In the genomic region with DNA sequence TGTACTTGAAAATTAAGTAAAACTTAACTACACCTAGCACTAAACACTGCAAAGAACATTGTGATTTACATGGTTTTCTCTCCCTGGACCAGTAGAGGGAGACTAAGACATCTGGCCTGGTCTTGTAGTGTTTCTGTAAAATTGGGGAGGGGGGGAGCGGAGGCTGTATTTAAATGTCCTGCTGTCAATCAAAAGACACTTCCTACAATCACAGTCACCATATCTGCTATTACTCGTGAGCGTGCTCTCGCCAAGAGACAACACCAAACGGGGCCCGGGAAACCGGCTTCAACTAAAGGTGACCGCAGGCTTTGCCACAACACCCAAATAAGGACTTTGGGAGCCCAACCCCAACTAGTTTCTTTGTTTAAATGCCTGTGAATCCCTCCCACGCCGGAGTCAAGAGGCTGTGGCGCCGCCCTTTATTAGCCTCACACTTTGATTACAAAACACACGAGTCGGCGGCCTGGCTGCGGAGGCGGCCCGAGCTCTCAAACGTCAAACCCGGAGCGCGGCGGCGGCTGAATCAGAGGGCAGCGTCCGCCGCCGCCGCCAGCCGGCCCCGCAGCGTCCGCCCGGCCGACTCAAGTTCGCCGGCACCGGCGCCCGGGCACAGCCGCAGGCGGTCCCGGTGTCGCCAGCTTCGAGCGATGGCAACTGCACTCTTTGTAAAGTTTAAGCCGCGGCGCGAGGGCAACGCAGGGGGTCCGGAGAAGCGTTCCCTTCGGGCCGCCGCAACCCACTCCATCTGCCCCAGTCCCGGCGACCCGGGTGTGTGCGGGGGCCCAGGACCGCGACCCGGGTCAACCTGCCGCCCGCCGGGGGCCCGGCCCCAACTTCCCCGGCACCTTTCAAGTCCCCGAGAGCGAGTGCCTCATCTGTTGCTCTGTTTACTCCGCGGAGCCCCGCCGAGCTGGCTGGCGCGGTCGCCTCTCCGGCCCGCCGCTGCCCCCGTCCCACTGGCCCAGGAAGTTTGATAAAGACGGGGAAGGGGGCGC, we compare ENCODE assay signal across 1 cellular context.
A peak's percentile ranks its signal among the peaks of the same experiment; 100 is the strongest.
TF ChIP-seq lines count a peak whose summit lies in the region.

No MANE protein-coding gene starts in this region.

TF ChIP-seq in HepG2, 621 proteins besides CTCF, POLR2A, EP300 and RAD21 (continued from another document and continues in another):
- TF ChIP-seq, protein P1, sequence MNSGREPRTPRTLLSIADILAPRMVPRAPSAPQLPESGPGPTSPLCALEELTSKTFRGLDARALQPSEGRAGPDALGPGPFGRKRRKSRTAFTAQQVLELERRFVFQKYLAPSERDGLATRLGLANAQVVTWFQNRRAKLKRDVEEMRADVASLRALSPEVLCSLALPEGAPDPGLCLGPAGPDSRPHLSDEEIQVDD (CRISPR knock-in tag; IDR thresholded peaks at IDR 0.05; ENCODE audit: borderline replicate concordance) = no peak
- no peak for TF ChIP-seq SP4 (CRISPR knock-in tag; IDR thresholded peaks at IDR 0.05)
- peak; percentile 87 for TF ChIP-seq POLR2G (IDR thresholded peaks at IDR 0.05; ENCODE audit: low read depth, low read length)
- TF ChIP-seq ZFP1 (CRISPR knock-in tag; IDR thresholded peaks at IDR 0.05) = no peak
- no peak for TF ChIP-seq NAIF1 (CRISPR knock-in tag; IDR thresholded peaks at IDR 0.05; ENCODE audit: borderline replicate concordance)
- TF ChIP-seq, protein P2, sequence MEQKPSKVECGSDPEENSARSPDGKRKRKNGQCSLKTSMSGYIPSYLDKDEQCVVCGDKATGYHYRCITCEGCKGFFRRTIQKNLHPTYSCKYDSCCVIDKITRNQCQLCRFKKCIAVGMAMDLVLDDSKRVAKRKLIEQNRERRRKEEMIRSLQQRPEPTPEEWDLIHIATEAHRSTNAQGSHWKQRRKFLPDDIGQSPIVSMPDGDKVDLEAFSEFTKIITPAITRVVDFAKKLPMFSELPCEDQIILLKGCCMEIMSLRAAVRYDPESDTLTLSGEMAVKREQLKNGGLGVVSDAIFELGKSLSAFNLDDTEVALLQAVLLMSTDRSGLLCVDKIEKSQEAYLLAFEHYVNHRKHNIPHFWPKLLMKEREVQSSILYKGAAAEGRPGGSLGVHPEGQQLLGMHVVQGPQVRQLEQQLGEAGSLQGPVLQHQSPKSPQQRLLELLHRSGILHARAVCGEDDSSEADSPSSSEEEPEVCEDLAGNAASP (CRISPR knock-in tag; IDR thresholded peaks at IDR 0.05; ENCODE audit: borderline replicate concordance) = no peak
- TF ChIP-seq, protein P3, sequence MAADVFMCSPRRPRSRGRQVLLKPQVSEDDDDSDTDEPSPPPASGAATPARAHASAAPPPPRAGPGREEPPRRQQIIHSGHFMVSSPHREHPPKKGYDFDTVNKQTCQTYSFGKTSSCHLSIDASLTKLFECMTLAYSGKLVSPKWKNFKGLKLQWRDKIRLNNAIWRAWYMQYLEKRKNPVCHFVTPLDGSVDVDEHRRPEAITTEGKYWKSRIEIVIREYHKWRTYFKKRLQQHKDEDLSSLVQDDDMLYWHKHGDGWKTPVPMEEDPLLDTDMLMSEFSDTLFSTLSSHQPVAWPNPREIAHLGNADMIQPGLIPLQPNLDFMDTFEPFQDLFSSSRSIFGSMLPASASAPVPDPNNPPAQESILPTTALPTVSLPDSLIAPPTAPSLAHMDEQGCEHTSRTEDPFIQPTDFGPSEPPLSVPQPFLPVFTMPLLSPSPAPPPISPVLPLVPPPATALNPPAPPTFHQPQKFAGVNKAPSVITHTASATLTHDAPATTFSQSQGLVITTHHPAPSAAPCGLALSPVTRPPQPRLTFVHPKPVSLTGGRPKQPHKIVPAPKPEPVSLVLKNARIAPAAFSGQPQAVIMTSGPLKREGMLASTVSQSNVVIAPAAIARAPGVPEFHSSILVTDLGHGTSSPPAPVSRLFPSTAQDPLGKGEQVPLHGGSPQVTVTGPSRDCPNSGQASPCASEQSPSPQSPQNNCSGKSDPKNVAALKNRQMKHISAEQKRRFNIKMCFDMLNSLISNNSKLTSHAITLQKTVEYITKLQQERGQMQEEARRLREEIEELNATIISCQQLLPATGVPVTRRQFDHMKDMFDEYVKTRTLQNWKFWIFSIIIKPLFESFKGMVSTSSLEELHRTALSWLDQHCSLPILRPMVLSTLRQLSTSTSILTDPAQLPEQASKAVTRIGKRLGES (CRISPR knock-in tag; IDR thresholded peaks at IDR 0.05; ENCODE audit: borderline replicate concordance) = no peak
- no peak for TF ChIP-seq RNF2 (conservative IDR thresholded peaks at IDR 0.05; ENCODE audit: low read depth)
- TF ChIP-seq, protein P4, sequence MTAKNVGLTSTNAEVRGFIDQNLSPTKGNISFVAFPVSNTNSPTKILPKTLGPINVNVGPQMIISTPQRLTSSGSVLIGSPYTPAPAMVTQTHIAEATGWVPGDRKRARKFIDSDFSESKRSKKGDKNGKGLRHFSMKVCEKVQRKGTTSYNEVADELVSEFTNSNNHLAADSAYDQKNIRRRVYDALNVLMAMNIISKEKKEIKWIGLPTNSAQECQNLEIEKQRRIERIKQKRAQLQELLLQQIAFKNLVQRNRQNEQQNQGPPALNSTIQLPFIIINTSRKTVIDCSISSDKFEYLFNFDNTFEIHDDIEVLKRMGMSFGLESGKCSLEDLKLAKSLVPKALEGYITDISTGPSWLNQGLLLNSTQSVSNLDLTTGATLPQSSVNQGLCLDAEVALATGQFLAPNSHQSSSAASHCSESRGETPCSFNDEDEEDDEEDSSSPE (CRISPR knock-in tag; IDR thresholded peaks at IDR 0.05) = 0 out of 2 replicates have a peak, but pooled peaks have one; percentile 8
- peak; percentile 69; the same call in 1 of the 2 replicates for TF ChIP-seq ZNF878 (CRISPR knock-in tag; IDR thresholded peaks at IDR 0.05)
- TF ChIP-seq ZSCAN25 (CRISPR knock-in tag; IDR thresholded peaks at IDR 0.05) = peak; percentile 20; the same call in 1 of the 2 replicates
- TF ChIP-seq, protein P5, sequence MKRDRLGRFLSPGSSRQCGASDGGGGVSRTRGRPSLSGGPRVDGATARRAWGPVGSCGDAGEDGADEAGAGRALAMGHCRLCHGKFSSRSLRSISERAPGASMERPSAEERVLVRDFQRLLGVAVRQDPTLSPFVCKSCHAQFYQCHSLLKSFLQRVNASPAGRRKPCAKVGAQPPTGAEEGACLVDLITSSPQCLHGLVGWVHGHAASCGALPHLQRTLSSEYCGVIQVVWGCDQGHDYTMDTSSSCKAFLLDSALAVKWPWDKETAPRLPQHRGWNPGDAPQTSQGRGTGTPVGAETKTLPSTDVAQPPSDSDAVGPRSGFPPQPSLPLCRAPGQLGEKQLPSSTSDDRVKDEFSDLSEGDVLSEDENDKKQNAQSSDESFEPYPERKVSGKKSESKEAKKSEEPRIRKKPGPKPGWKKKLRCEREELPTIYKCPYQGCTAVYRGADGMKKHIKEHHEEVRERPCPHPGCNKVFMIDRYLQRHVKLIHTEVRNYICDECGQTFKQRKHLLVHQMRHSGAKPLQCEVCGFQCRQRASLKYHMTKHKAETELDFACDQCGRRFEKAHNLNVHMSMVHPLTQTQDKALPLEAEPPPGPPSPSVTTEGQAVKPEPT (CRISPR knock-in tag; IDR thresholded peaks at IDR 0.05; ENCODE audit: low read depth) = no peak
- TF ChIP-seq, protein P6, sequence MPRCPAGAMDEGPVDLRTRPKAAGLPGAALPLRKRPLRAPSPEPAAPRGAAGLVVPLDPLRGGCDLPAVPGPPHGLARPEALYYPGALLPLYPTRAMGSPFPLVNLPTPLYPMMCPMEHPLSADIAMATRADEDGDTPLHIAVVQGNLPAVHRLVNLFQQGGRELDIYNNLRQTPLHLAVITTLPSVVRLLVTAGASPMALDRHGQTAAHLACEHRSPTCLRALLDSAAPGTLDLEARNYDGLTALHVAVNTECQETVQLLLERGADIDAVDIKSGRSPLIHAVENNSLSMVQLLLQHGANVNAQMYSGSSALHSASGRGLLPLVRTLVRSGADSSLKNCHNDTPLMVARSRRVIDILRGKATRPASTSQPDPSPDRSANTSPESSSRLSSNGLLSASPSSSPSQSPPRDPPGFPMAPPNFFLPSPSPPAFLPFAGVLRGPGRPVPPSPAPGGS (CRISPR knock-in tag; IDR thresholded peaks at IDR 0.05) = 0 out of 2 replicates have a peak, but pooled peaks have one; percentile 37
- TF ChIP-seq, protein P7, sequence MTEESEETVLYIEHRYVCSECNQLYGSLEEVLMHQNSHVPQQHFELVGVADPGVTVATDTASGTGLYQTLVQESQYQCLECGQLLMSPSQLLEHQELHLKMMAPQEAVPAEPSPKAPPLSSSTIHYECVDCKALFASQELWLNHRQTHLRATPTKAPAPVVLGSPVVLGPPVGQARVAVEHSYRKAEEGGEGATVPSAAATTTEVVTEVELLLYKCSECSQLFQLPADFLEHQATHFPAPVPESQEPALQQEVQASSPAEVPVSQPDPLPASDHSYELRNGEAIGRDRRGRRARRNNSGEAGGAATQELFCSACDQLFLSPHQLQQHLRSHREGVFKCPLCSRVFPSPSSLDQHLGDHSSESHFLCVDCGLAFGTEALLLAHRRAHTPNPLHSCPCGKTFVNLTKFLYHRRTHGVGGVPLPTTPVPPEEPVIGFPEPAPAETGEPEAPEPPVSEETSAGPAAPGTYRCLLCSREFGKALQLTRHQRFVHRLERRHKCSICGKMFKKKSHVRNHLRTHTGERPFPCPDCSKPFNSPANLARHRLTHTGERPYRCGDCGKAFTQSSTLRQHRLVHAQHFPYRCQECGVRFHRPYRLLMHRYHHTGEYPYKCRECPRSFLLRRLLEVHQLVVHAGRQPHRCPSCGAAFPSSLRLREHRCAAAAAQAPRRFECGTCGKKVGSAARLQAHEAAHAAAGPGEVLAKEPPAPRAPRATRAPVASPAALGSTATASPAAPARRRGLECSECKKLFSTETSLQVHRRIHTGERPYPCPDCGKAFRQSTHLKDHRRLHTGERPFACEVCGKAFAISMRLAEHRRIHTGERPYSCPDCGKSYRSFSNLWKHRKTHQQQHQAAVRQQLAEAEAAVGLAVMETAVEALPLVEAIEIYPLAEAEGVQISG (CRISPR knock-in tag; IDR thresholded peaks at IDR 0.05) = peak; percentile 36; the same call in 1 of the 2 replicates
- no peak for TF ChIP-seq ZKSCAN1 (IDR thresholded peaks at IDR 0.05; ENCODE audit: low read length)
- TF ChIP-seq PHF20 (CRISPR knock-in tag; IDR thresholded peaks at IDR 0.05) = no peak
- no peak for TF ChIP-seq ZNF451 (CRISPR knock-in tag; IDR thresholded peaks at IDR 0.05)
- no peak for TF ChIP-seq ZNF496 (CRISPR knock-in tag; IDR thresholded peaks at IDR 0.05; ENCODE audit: insufficient replicate concordance)
- no peak for TF ChIP-seq REL (CRISPR knock-in tag; conservative IDR thresholded peaks at IDR 0.05)
- peak; percentile 46; the same call in 1 of the 2 replicates for TF ChIP-seq ZNF709 (CRISPR knock-in tag; IDR thresholded peaks at IDR 0.05)
- no peak for TF ChIP-seq ELF4 (CRISPR knock-in tag; IDR thresholded peaks at IDR 0.05; ENCODE audit: borderline replicate concordance)
- TF ChIP-seq, protein P8, sequence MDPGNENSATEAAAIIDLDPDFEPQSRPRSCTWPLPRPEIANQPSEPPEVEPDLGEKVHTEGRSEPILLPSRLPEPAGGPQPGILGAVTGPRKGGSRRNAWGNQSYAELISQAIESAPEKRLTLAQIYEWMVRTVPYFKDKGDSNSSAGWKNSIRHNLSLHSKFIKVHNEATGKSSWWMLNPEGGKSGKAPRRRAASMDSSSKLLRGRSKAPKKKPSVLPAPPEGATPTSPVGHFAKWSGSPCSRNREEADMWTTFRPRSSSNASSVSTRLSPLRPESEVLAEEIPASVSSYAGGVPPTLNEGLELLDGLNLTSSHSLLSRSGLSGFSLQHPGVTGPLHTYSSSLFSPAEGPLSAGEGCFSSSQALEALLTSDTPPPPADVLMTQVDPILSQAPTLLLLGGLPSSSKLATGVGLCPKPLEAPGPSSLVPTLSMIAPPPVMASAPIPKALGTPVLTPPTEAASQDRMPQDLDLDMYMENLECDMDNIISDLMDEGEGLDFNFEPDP (CRISPR knock-in tag; conservative IDR thresholded peaks at IDR 0.05) = no peak
- TF ChIP-seq, protein P9, sequence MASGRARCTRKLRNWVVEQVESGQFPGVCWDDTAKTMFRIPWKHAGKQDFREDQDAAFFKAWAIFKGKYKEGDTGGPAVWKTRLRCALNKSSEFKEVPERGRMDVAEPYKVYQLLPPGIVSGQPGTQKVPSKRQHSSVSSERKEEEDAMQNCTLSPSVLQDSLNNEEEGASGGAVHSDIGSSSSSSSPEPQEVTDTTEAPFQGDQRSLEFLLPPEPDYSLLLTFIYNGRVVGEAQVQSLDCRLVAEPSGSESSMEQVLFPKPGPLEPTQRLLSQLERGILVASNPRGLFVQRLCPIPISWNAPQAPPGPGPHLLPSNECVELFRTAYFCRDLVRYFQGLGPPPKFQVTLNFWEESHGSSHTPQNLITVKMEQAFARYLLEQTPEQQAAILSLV (CRISPR knock-in tag; IDR thresholded peaks at IDR 0.05; ENCODE audit: borderline replicate concordance) = no peak
- TF ChIP-seq ZNF883 (CRISPR knock-in tag; IDR thresholded peaks at IDR 0.05; ENCODE audit: not compliant biosample characterization) = peak; percentile 24
- TF ChIP-seq, protein P10, sequence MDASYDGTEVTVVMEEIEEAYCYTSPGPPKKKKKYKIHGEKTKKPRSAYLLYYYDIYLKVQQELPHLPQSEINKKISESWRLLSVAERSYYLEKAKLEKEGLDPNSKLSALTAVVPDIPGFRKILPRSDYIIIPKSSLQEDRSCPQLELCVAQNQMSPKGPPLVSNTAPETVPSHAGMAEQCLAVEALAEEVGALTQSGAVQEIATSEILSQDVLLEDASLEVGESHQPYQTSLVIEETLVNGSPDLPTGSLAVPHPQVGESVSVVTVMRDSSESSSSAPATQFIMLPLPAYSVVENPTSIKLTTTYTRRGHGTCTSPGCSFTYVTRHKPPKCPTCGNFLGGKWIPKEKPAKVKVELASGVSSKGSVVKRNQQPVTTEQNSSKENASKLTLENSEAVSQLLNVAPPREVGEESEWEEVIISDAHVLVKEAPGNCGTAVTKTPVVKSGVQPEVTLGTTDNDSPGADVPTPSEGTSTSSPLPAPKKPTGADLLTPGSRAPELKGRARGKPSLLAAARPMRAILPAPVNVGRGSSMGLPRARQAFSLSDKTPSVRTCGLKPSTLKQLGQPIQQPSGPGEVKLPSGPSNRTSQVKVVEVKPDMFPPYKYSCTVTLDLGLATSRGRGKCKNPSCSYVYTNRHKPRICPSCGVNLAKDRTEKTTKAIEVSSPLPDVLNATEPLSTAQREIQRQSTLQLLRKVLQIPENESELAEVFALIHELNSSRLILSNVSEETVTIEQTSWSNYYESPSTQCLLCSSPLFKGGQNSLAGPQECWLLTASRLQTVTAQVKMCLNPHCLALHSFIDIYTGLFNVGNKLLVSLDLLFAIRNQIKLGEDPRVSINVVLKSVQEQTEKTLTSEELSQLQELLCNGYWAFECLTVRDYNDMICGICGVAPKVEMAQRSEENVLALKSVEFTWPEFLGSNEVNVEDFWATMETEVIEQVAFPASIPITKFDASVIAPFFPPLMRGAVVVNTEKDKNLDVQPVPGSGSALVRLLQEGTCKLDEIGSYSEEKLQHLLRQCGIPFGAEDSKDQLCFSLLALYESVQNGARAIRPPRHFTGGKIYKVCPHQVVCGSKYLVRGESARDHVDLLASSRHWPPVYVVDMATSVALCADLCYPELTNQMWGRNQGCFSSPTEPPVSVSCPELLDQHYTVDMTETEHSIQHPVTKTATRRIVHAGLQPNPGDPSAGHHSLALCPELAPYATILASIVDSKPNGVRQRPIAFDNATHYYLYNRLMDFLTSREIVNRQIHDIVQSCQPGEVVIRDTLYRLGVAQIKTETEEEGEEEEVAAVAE (CRISPR knock-in tag; IDR thresholded peaks at IDR 0.05; ENCODE audit: borderline replicate concordance) = peak; percentile 64
- TF ChIP-seq, protein P11, sequence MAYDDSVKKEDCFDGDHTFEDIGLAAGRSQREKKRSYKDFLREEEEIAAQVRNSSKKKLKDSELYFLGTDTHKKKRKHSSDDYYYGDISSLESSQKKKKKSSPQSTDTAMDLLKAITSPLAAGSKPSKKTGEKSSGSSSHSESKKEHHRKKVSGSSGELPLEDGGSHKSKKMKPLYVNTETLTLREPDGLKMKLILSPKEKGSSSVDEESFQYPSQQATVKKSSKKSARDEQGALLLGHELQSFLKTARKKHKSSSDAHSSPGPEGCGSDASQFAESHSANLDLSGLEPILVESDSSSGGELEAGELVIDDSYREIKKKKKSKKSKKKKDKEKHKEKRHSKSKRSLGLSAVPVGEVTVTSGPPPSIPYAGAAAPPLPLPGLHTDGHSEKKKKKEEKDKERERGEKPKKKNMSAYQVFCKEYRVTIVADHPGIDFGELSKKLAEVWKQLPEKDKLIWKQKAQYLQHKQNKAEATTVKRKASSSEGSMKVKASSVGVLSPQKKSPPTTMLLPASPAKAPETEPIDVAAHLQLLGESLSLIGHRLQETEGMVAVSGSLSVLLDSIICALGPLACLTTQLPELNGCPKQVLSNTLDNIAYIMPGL (CRISPR knock-in tag; IDR thresholded peaks at IDR 0.05; ENCODE audit: borderline replicate concordance in 1 of 2, low read depth in 1 of 2) = peak; percentile 73 to 90; a peak in 3 of 4 replicates
